In the genomic region with DNA sequence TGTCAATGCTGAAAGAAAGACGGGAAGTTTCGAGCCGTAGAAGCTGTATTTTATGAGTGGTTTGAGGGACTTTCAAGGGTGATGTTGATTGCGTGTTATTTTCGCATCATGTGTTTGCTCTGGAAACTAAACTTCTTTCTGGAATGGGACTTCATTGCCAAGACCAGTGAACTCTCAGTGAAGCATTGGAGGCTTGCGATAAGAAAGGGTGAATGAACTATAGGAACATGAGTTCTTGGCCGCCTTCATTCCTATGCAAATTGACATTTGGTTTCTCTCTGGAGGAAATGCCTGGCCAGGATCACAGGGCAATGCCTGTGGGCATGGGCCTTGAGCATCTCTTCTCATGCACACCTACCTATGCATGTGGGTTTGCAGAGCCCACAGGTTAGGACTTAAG, we compare ENCODE assay signal across 1 cellular context.
TF ChIP-seq lines count a peak whose summit lies in the region.

No MANE protein-coding gene starts in this region.

TF ChIP-seq in liver, 16 proteins besides CTCF, POLR2A, EP300 and RAD21 (continued from another document):
- TF ChIP-seq, protein P1, sequence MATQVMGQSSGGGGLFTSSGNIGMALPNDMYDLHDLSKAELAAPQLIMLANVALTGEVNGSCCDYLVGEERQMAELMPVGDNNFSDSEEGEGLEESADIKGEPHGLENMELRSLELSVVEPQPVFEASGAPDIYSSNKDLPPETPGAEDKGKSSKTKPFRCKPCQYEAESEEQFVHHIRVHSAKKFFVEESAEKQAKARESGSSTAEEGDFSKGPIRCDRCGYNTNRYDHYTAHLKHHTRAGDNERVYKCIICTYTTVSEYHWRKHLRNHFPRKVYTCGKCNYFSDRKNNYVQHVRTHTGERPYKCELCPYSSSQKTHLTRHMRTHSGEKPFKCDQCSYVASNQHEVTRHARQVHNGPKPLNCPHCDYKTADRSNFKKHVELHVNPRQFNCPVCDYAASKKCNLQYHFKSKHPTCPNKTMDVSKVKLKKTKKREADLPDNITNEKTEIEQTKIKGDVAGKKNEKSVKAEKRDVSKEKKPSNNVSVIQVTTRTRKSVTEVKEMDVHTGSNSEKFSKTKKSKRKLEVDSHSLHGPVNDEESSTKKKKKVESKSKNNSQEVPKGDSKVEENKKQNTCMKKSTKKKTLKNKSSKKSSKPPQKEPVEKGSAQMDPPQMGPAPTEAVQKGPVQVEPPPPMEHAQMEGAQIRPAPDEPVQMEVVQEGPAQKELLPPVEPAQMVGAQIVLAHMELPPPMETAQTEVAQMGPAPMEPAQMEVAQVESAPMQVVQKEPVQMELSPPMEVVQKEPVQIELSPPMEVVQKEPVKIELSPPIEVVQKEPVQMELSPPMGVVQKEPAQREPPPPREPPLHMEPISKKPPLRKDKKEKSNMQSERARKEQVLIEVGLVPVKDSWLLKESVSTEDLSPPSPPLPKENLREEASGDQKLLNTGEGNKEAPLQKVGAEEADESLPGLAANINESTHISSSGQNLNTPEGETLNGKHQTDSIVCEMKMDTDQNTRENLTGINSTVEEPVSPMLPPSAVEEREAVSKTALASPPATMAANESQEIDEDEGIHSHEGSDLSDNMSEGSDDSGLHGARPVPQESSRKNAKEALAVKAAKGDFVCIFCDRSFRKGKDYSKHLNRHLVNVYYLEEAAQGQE (IDR thresholded peaks at IDR 0.05): no peak
- peak; percentile 76 for TF ChIP-seq NR2F2 (IDR thresholded peaks at IDR 0.05)
- TF ChIP-seq JUND (IDR thresholded peaks at IDR 0.05): no peak
- no peak for TF ChIP-seq HNF4G (IDR thresholded peaks at IDR 0.05)
- no peak for TF ChIP-seq ZBTB33 (IDR thresholded peaks at IDR 0.05)
- TF ChIP-seq GABPA (IDR thresholded peaks at IDR 0.05 in 1 of 2, conservative IDR thresholded peaks at IDR 0.05 in 1 of 2): no peak
- TF ChIP-seq RXRA (IDR thresholded peaks at IDR 0.05): peak; percentile 68 to 80
- TF ChIP-seq SP1 (IDR thresholded peaks at IDR 0.05): peak; percentile 24
- TF ChIP-seq, protein P2, sequence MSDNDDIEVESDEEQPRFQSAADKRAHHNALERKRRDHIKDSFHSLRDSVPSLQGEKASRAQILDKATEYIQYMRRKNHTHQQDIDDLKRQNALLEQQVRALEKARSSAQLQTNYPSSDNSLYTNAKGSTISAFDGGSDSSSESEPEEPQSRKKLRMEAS (IDR thresholded peaks at IDR 0.05): no peak
- TF ChIP-seq EGR1 (IDR thresholded peaks at IDR 0.05; ENCODE audit: low read depth in 2 of 2): no peak
